In the genomic region with DNA sequence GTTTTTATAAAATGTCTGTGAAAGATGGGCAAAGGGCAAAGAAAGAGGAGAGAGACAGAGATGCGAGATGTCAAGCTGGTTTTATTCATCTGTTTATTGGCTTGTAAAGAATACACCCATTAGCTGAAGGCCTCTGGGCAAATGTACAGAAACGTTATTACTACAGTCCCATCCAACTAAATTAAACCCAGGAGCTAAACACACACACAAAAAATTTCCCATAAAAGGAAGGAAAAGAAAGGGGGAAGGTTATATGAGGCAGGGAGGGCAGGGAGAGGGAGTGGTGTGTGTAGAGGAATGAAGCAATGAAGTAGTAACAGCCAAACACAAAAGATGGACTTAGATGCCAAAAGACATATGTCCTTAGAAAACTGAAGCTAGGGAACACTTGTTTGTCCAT, we compare ENCODE assay signal across 21 cellular contexts. TPM values are rescaled to one million over a fixed set of nuclear protein-coding genes. Genes with fewer than 3 reads are reported as not detected.
"Had no signal": no experiment of that assay in that cellular context is flagged by ENCODE, and none has a peak within 500 bp of the region (broad histone marks: within the 10 kb centered on the region; RNA-seq: fewer than 3 reads in every experiment).

No MANE protein-coding gene starts in this region.

- H3K27ac ChIP-seq: body of pancreas, colonic mucosa, foreskin keratinocyte, lower lobe of right lung had no signal

- DNase-seq: activated B cell treated with CpG ODN at 0.5 μM for 24 hours; activated CD4-positive, alpha-beta T cell treated with anti-CD3 and anti-CD28 coated beads for 48 hours; activated CD8-positive, alpha-beta memory T cell treated with anti-CD3 and anti-CD28 coated beads, Interleukin-2, amount 50 U/mL, for 4 hours; activated CD8-positive, alpha-beta T cell treated with anti-CD3 and anti-CD28 coated beads, Interleukin-2, amount 10 ng/mL, durations not matched to agents 7 days and 5 days; activated effector memory CD4-positive, alpha-beta T cell treated with anti-CD3 and anti-CD28 coated beads, Interleukin-2, amount 50 U/mL, for 16 hours; activated T-cell treated with anti-CD3 and anti-CD28 coated beads, Interleukin-2, amount 50 U/mL, for 48 hours; amniotic stem cell; body of pancreas; central memory CD4-positive, alpha-beta T cell; colonic mucosa; foreskin keratinocyte; glutamatergic neuron; lower lobe of right lung; midbrain; stimulated activated CD4-positive, alpha-beta T cell treated with anti-CD3 and anti-CD28 coated beads, Interleukin-2, amount 100 ng/mL, for 24 hours; stomach had no signal

- H3K4me3 ChIP-seq: body of pancreas, colonic mucosa, esophagus muscularis mucosa, lower lobe of right lung, stomach had no signal

- ATAC-seq: activated CD8-positive, alpha-beta T cell treated with anti-CD3 and anti-CD28 coated beads, Interleukin-2, amount 10 ng/mL, durations not matched to agents 7 days and 5 days; activated naive CD4-positive, alpha-beta T cell treated with anti-CD3 and anti-CD28 coated beads, Interleukin-2, amount 50 U/mL, for 72 hours; body of pancreas; foreskin keratinocyte; lower lobe of right lung had no signal

- H3K27me3 ChIP-seq: body of pancreas, colonic mucosa, esophagus muscularis mucosa, foreskin keratinocyte, stomach had no signal

- H3K9me3 ChIP-seq: body of pancreas, colonic mucosa, esophagus muscularis mucosa, lower lobe of right lung, stomach had no signal

- H3K36me3 ChIP-seq: colonic mucosa, esophagus muscularis mucosa, lower lobe of right lung, stomach had no signal

- H3K4me1 ChIP-seq: body of pancreas, colonic mucosa, lower lobe of right lung, stomach had no signal

RNA-seq across cellular contexts. Expression of gene MFAP5, which starts 3.1 kb away (rescaled TPM):
- total RNA-seq: activated CD8-positive, alpha-beta T cell treated with anti-CD3 and anti-CD28 coated beads, Interleukin-2, amount 10 ng/mL, durations not matched to agents 7 days and 5 days; activated naive CD4-positive, alpha-beta T cell treated with anti-CD3 and anti-CD28 coated beads, Interleukin-2, amount 50 U/mL, for 72 hours; progenitor cell of endocrine pancreas; T-helper 2 cell treated with Interferon-gamma antibody and Interleukin-4, amounts not matched to agents 100 ng/mL and 5 ng/mL, for 36 hours had no signal
- polyA plus RNA-seq: neural cell had no signal

RNA-seq across cellular contexts. Expression of gene AICDA, which starts 53.1 kb away (rescaled TPM):
- total RNA-seq: activated CD8-positive, alpha-beta T cell treated with anti-CD3 and anti-CD28 coated beads, Interleukin-2, amount 10 ng/mL, durations not matched to agents 7 days and 5 days; activated naive CD4-positive, alpha-beta T cell treated with anti-CD3 and anti-CD28 coated beads, Interleukin-2, amount 50 U/mL, for 72 hours; body of pancreas; colonic mucosa; esophagus muscularis mucosa; foreskin keratinocyte; progenitor cell of endocrine pancreas; T-helper 2 cell treated with Interferon-gamma antibody and Interleukin-4, amounts not matched to agents 100 ng/mL and 5 ng/mL, for 36 hours had no signal
- polyA plus RNA-seq: foreskin keratinocyte, neural cell had no signal
